8 cellular contexts compared by ENCODE assay signal in the genomic region with DNA sequence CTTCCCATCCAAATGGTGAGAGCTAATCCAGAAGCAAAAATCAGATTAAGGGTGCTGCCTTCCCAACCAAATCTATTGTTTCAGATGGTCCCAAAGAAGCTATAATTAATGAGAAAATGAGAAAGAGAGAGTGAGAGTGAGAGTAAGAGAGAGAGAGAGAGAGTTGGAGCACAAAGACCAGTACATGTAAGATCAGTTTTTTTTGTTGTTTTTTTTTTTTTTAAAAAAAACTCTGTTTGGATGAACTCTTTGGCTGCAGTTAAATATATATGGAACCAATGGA.
"Had no signal": no experiment of that assay in that cellular context is flagged by ENCODE, and none has a peak within 500 bp of the region (broad histone marks: within the 10 kb centered on the region; RNA-seq: fewer than 3 reads in every experiment).

No MANE protein-coding gene starts in this region.

- DNase-seq: GM23248, GOT3, H7, IMR-90 had no signal

- H3K4me3 ChIP-seq: GM23248, HAP-1, K562 had no signal

- H3K9me3 ChIP-seq: HAP-1 had no signal

- FAIRE-seq: HTR-8/SVneo, K562 had no signal

- ATAC-seq: HCT116, K562 had no signal

- H3K27ac ChIP-seq: GM23248 had no signal

- H3K36me3 ChIP-seq: HAP-1 had no signal
